Comparison of ENCODE assay signal across 8 cellular contexts in the genomic region with DNA sequence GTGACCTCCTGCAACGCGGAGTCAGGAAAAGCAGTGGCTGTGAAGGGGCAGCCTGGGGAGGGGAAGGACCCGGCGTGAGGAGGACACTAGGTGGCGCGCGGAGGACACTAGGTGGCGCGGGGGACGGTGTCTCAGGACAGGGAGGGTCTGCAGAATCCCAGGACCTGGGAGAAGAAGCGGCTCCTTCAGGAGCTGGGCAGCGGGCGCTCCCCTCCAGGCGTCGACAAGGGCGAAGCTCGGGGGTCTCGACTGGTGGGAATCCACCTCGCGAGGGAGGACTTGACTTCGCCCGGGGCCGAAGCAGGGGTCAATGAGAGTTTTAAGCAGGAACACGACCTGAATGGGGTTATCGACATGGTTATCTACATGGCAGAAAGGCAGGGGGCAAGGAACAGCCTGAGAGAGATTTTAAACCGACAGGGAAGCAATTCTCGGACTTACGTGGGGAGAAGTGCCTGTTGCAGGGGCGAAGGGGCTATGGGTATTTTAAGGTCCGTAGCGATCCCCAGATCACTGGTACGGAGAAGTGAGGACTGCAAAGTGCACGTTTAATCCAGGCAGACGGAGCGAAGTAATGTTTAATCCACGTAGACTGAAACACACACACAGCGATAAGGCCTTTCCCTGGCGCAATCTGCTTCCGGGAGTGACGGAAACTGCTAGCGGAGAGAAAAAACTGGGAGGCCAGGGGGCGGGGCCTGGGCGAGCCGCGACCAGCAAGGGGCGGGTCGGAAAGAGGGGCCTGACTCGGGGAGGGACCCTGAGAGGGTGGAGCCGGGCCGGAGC. TPM values are rescaled to one million over a fixed set of nuclear protein-coding genes. Genes with fewer than 3 reads are reported as not detected.
DNase-seq lines count a peak whose midpoint lies in the region; ATAC-seq and TF ChIP-seq lines count a peak whose summit lies in the region.

ZNF616 (minus strand) TSS at position 648 of the 786 bp plus-strand sequence. CDS start 9,426 bp downstream, outside the sequence.

- peaks cover 22% of the 10 kb centered on the region for H3K9me3 Mint-ChIP-seq in activated naive CD8-positive, alpha-beta T cell treated with anti-CD3 and anti-CD28 coated beads for 36 hours
- H3K9me3 Mint-ChIP-seq in glutamatergic neuron (ENCODE audit: unreplicated experiment) = peaks cover 29% of the 10 kb centered on the region
- H3K9me3 Mint-ChIP-seq in osteocyte (ENCODE audit: unreplicated experiment) = peaks cover 21% of the 10 kb centered on the region

- peak within 1 kb of the TSS; percentile 93 for H3K4me3 ChIP-seq in thymus (ENCODE audit: low read length)

- H3K4me1 Mint-ChIP-seq in activated naive CD8-positive, alpha-beta T cell treated with anti-CD3 and anti-CD28 coated beads for 36 hours = peaks cover 29% of the 10 kb centered on the region
- H3K4me1 Mint-ChIP-seq in glutamatergic neuron (ENCODE audit: low read depth, unreplicated experiment) (no peaks in the 10 kb centered on the region), osteocyte (ENCODE audit: unreplicated experiment) (peaks cover 19% of the 10 kb centered on the region)

- DNase-seq in NCI-H1092 treated with DMSO at 0.1 percent for 48 hours (lab: John Stamatoyannopoulos, UW) = peak; percentile 87
- DNase-seq in SKM-1 treated with dmso at 0.1 percent for 144 hours (lab: John Stamatoyannopoulos, UW; ENCODE audit: unreplicated experiment) = peak; percentile 72
- peak; percentile 97 for DNase-seq in activated naive CD8-positive, alpha-beta T cell treated with anti-CD3 and anti-CD28 coated beads for 36 hours
- peak; percentile 99 for DNase-seq in glutamatergic neuron
- peak; percentile 99 for DNase-seq in osteocyte (ENCODE audit: extremely low spot score, unreplicated experiment)

- H3K9me3 ChIP-seq in thymus (ENCODE audit: control insufficient read depth) = no peaks in the 10 kb centered on the region

- TF ChIP-seq CTCF in glutamatergic neuron (IDR thresholded peaks at IDR 0.05; ENCODE audit: partially characterized antibody, unreplicated experiment) = peak; percentile 73
- peak; percentile 88 for TF ChIP-seq CTCF in osteocyte (IDR thresholded peaks at IDR 0.05)

- under 1% methylated on average over 50 of the region's 50 CpGs for WGBS in thymus

- peak within 1 kb of the TSS; percentile 93 for H3K27ac ChIP-seq in thymus (ENCODE audit: low read depth)

- peak within 1 kb of the TSS; percentile 90 for H3K27ac Mint-ChIP-seq in activated naive CD8-positive, alpha-beta T cell treated with anti-CD3 and anti-CD28 coated beads for 36 hours
- H3K27ac Mint-ChIP-seq in glutamatergic neuron (ENCODE audit: unreplicated experiment) = peak within 1 kb of the TSS; percentile 98
- peak within 1 kb of the TSS; percentile 99 for H3K27ac Mint-ChIP-seq in osteocyte (ENCODE audit: unreplicated experiment)

- peaks cover 53% of the 10 kb centered on the region for H3K36me3 Mint-ChIP-seq in activated naive CD8-positive, alpha-beta T cell treated with anti-CD3 and anti-CD28 coated beads for 36 hours
- H3K36me3 Mint-ChIP-seq in glutamatergic neuron (ENCODE audit: unreplicated experiment) (peaks cover 37% of the 10 kb centered on the region), osteocyte (ENCODE audit: unreplicated experiment) (peaks cover 30% of the 10 kb centered on the region)

- H3K36me3 ChIP-seq in thymus (ENCODE audit: control insufficient read depth, insufficient read depth) = no peaks in the 10 kb centered on the region

- H3K4me1 ChIP-seq in thymus (ENCODE audit: control insufficient read depth, insufficient read depth, low read length) = peaks cover 6% of the 10 kb centered on the region

- H3K4me3 Mint-ChIP-seq in activated naive CD8-positive, alpha-beta T cell treated with anti-CD3 and anti-CD28 coated beads for 36 hours = peak within 1 kb of the TSS; percentile 95
- H3K4me3 Mint-ChIP-seq in glutamatergic neuron (ENCODE audit: unreplicated experiment) (peak within 1 kb of the TSS; percentile 97), osteocyte (ENCODE audit: unreplicated experiment) (peak within 1 kb of the TSS; percentile 96)

- TF ChIP-seq POLR2A in GM10847 (IDR thresholded peaks at IDR 0.05; ENCODE audit: extremely low read depth, insufficient read length) = peak; percentile 38

- H3K27me3 ChIP-seq in thymus (ENCODE audit: control insufficient read depth, insufficient read depth) = no peaks in the 10 kb centered on the region

- peak; percentile 88 for ATAC-seq in HG02588 (IDR thresholded peaks at IDR 0.05; ENCODE audit: unreplicated experiment)

- no peaks in the 10 kb centered on the region for H3K27me3 Mint-ChIP-seq in activated naive CD8-positive, alpha-beta T cell treated with anti-CD3 and anti-CD28 coated beads for 36 hours
- H3K27me3 Mint-ChIP-seq in glutamatergic neuron (ENCODE audit: unreplicated experiment) (peaks cover 15% of the 10 kb centered on the region), osteocyte (ENCODE audit: unreplicated experiment) (no peaks in the 10 kb centered on the region)

RNA-seq across cellular contexts. Expression of gene ZNF616, which starts in this region (rescaled TPM):
- 1 to 10 TPM; 9.0 to 9.5 TPM for total RNA-seq in activated naive CD8-positive, alpha-beta T cell treated with anti-CD3 and anti-CD28 coated beads for 36 hours
- 22.5 TPM for total RNA-seq in glutamatergic neuron (ENCODE audit: unreplicated experiment)
- total RNA-seq in osteocyte = 15.0 and 16.5 TPM in 2 replicates
- 5.2 TPM for polyA plus RNA-seq in thymus

Comparison
In these comparisons a context has a peak if more than half of its experiments do, and no peak if none do; other contexts are left out.
1. Peak in every context shown above with its lines: DNase-seq, ATAC-seq, H3K4me3 ChIP-seq and H3K27ac ChIP-seq.